ENCODE assay signal across 12 cellular contexts in genomic region chr13:45413826-45414312, GRCh38. TPM values are rescaled to one million over a fixed set of nuclear protein-coding genes. Genes with fewer than 3 reads are reported as not detected.
DNase-seq lines count a peak whose midpoint lies in the region; ATAC-seq, FAIRE-seq and TF ChIP-seq lines count a peak whose summit lies in the region.
"Had no signal": no experiment of that assay in that cellular context is flagged by ENCODE, and none has a peak within 500 bp of the region (broad histone marks: within the 10 kb centered on the region; RNA-seq: fewer than 3 reads in every experiment).

No MANE protein-coding gene starts in this region.

- peak overlapping the region; percentile 29 to 89 (median 62) for H3K27ac ChIP-seq in adrenal gland

- TF ChIP-seq CTCF in adrenal gland (IDR thresholded peaks at IDR 0.05) (no peak), kidney epithelial cell (IDR thresholded peaks at IDR 0.05; ENCODE audit: insufficient read depth, low read length, poor library complexity, severe bottlenecking) (no peak), retinal pigment epithelial cell (conservative IDR thresholded peaks at IDR 0.05; ENCODE audit: low read depth, low read length) (no peak), lower leg skin (IDR thresholded peaks at IDR 0.05) (no peak)

- no peak for ATAC-seq in GM18870 (IDR thresholded peaks at IDR 0.05; ENCODE audit: unreplicated experiment)

- H3K27me3 ChIP-seq in adrenal gland (no peaks in the 10 kb centered on the region), kidney epithelial cell (ENCODE audit: control insufficient read depth, insufficient read depth, low read length) (no peaks in the 10 kb centered on the region)

- no peaks in the 10 kb centered on the region for H3K9me3 ChIP-seq in adrenal gland (replicated peaks in 1 of 3)

- DNase-seq in ACHN (peak; percentile 78), adrenal gland (no peak), kidney epithelial cell (ENCODE audit: low read depth) (peak; percentile 38), retinal pigment epithelial cell (ENCODE audit: low read depth) (no peak), GM19239 (ENCODE audit: insufficient read length, low spot score) (no peak), lower leg skin (ENCODE audit: low spot score in 2 of 2) (no peak), NCI-H187 treated with DMSO at 0.1 percent for 48 hours (lab: John Stamatoyannopoulos, UW) (no peak)
- DNase-seq: activated CD4-positive, alpha-beta T cell treated with anti-CD3 and anti-CD28 coated beads, Interleukin-2, amount 10 ng/mL, durations not matched to agents 7 days and 5 days; Karpas-422; NCI-H2081; SW 1271 had no signal

- no peak for FAIRE-seq in GM19239 (lab: Jason Lieb, UNC)

- peak overlapping the region in 1 of 4 donors; percentile 43 for H3K4me3 ChIP-seq in adrenal gland
- H3K4me3 ChIP-seq in kidney epithelial cell (ENCODE audit: low read depth, low read length), result no peak overlapping the region
- H3K4me3 ChIP-seq in retinal pigment epithelial cell (ENCODE audit: low read length), result peak overlapping the region; percentile 46
- no peak overlapping the region for H3K4me3 ChIP-seq in lower leg skin (ENCODE audit: low read depth, poor library complexity, severe bottlenecking)

- in situ Hi-C loops in ACHN (cut with HindIII; ENCODE audit: low pct_ligation_motif_present, low pct_unique_long_range_greater_than_20kb, low sequenced_read_pairs), result no loop called here

- peaks cover 11 to 27% of the 10 kb centered on the region in 2 donors for H3K4me1 ChIP-seq in adrenal gland (replicated peaks in 1 of 2)

- intact Hi-C loops in adrenal gland (cut with DNase I) (loop anchor here in 1 of 2 donors (10.0 kb wide), 1 partner anchor 51 kb away; the partner anchor contains the start of gene COG3), lower leg skin (cut with DNase I; ENCODE audit: low total_unique reads) (no loop called here)

- peaks cover 0 to 8% of the 10 kb centered on the region in 2 donors for H3K36me3 ChIP-seq in adrenal gland (replicated peaks in 1 of 2)
- no peaks in the 10 kb centered on the region for H3K36me3 ChIP-seq in kidney epithelial cell (ENCODE audit: control insufficient read depth, insufficient read depth, low read length)

- 78 to 86% (median 82%) methylated on average over 4 of the region's 4 CpGs for WGBS in adrenal gland, 4 donors
- 71 to 73% methylated on average over 4 of the region's 4 CpGs for WGBS in lower leg skin, 2 donors

- TF ChIP-seq POLR2A in adrenal gland (IDR thresholded peaks at IDR 0.05), result no peak
- TF ChIP-seq POLR2A in lower leg skin (IDR thresholded peaks at IDR 0.05), result no peak

RNA-seq across cellular contexts. Expression of gene SLC25A30, which starts 4.3 kb away (rescaled TPM):
- total RNA-seq in adrenal gland, result 10 to 100 TPM; 16.6 to 45.6 (median 19.0) TPM
- polyA plus RNA-seq in adrenal gland, result 10 to 100 TPM in 1 of 3 donors, 1 to 10 TPM in 2; 3.4 to 34.7 (median 7.2) TPM
- total RNA-seq in kidney epithelial cell, result 9.7 and 14.0 TPM in 2 replicates
- 10 to 100 TPM in 3 of 4 donors, 1 to 10 TPM in 1; 8.0 to 23.3 (median 20.4) TPM for total RNA-seq in lower leg skin

RNA-seq across cellular contexts. Expression of gene COG3, which starts 50.9 kb away (rescaled TPM):
- total RNA-seq in adrenal gland, result 10 to 100 TPM; 22.3 to 56.7 (median 34.0) TPM
- 10 to 100 TPM; 21.9 to 70.1 (median 32.7) TPM for polyA plus RNA-seq in adrenal gland
- 23.1 and 32.3 TPM in 2 replicates for total RNA-seq in kidney epithelial cell
- 10 to 100 TPM; 31.9 to 41.9 (median 33.4) TPM for total RNA-seq in lower leg skin

Comparison
In these comparisons a context has a peak if more than half of its experiments do, and no peak if none do; other contexts are left out.
1. DNase-seq: peak in ACHN (single experiment) and kidney epithelial cell (single experiment); none in adrenal gland (0 of 7), retinal pigment epithelial cell (single experiment), GM19239 (single experiment), lower leg skin (0 of 2) and NCI-H187 treated with DMSO at 0.1 percent for 48 hours (single experiment).